Comparison of ENCODE assay signal across 13 cellular contexts in the genomic region with DNA sequence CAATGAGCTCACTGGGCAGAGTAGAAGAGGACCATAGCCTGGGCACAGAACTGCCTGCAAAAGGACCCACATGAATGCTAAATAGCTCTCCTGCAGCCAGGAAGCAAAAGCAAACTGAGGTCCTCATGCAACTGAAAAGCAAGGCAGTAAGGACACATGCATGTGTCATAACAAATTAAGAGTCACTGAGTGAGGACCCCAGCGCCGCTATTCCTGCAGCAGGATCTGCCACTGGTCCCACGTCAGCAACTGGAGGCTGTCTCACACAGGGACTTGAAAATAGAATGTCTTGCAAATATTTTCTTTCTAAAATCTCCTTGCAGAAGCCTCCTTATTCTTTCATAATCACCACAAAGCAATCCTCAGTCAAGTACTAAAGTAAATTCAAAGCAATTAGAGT.
DNase-seq lines count a peak whose midpoint lies in the region; ATAC-seq lines count a peak whose summit lies in the region.
"Had no signal": no experiment of that assay in that cellular context is flagged by ENCODE, and none has a peak within 500 bp of the region (broad histone marks: within the 10 kb centered on the region; RNA-seq: fewer than 3 reads in every experiment).

No MANE protein-coding gene starts in this region.

- H3K27ac ChIP-seq in neuronal stem cell (replicated peaks; ENCODE audit: low read length), result no peak overlapping the region
- no peak overlapping the region for H3K27ac ChIP-seq in aorta (ENCODE audit: low read depth in 1 of 2, low read length in 2 of 2)
- H3K27ac ChIP-seq: GM23248 had no signal

- intact Hi-C loops in aorta (cut with DNase I), result no loop called here

- H2AFZ ChIP-seq in neuronal stem cell (ENCODE audit: low read length), result no peak overlapping the region
- H2AFZ ChIP-seq: GM23248 had no signal

- no peak overlapping the region for H3K4me2 ChIP-seq in neuronal stem cell (ENCODE audit: insufficient read depth, low read length, poor library complexity, severe bottlenecking)

- peaks cover 4 to 7% of the 10 kb centered on the region in 2 donors for H3K4me1 ChIP-seq in neuronal stem cell (ENCODE audit: control insufficient read depth in 2 of 2, insufficient read depth in 1 of 2, low read depth in 1 of 2, low read length in 2 of 2)
- no peaks in the 10 kb centered on the region for H3K4me1 ChIP-seq in aorta (ENCODE audit: control insufficient read depth in 1 of 2, insufficient read depth in 2 of 2, low read length in 2 of 2)

- H2BK5ac ChIP-seq in neuronal stem cell (ENCODE audit: low read length), result no peak overlapping the region

- no peak overlapping the region for H3K4ac ChIP-seq in neuronal stem cell (ENCODE audit: low read length)

- ATAC-seq in aorta (ENCODE audit: low FRiP score), result no peak
- no peak for ATAC-seq in HG03442 (IDR thresholded peaks at IDR 0.05; ENCODE audit: unreplicated experiment)

- H2AK5ac ChIP-seq in neuronal stem cell (ENCODE audit: low read depth, low read length), result no peak overlapping the region

- no peak overlapping the region for H2BK15ac ChIP-seq in neuronal stem cell (ENCODE audit: low read length)

- H3K9me3 ChIP-seq in neuronal stem cell (replicated peaks in 1 of 2; ENCODE audit: control insufficient read depth in 2 of 2, insufficient read depth in 1 of 2, low read depth in 1 of 2, low read length in 2 of 2) (no peaks in the 10 kb centered on the region), aorta (ENCODE audit: control insufficient read depth, low read length) (peaks cover 1% of the 10 kb centered on the region)

- H3K14ac ChIP-seq in neuronal stem cell (ENCODE audit: low read length), result no peak overlapping the region

- peak; percentile 8 for DNase-seq in G401 (ENCODE audit: low spot score)
- DNase-seq in cerebellar cortex (ENCODE audit: low spot score), result peak; percentile 7
- no peak for DNase-seq in neuronal stem cell (ENCODE audit: low spot score)
- DNase-seq in aorta, result no peak
- no peak for DNase-seq in amniotic stem cell (lab: John Stamatoyannopoulos, UW)
- DNase-seq: Calu3; CD4-positive, alpha-beta memory T cell; COR-L47; DMS53; DMS79 treated with DMSO at 0.1 percent for 48 hours; GM23248; HCEC 1CT had no signal

- no peak overlapping the region for H2BK12ac ChIP-seq in neuronal stem cell (ENCODE audit: low read length)

- H3K27me3 ChIP-seq in neuronal stem cell (ENCODE audit: control insufficient read depth in 3 of 3, insufficient read depth in 3 of 3, low read depth in 1 of 3, low read length in 3 of 3) (no peaks in the 10 kb centered on the region), aorta (ENCODE audit: control insufficient read depth in 1 of 2, insufficient read depth in 2 of 2, low read length in 1 of 2) (no peaks in the 10 kb centered on the region)

- peak overlapping the region; percentile 2 for H4K91ac ChIP-seq in neuronal stem cell (ENCODE audit: low read depth, low read length, poor library complexity)

- H3K9ac ChIP-seq in neuronal stem cell (ENCODE audit: low read depth, low read length, poor library complexity), result no peak overlapping the region
- H3K9ac ChIP-seq: GM23248 had no signal

- no peak overlapping the region for H3K23ac ChIP-seq in neuronal stem cell (ENCODE audit: low read depth, low read length, poor library complexity)

- no peak overlapping the region for H4K8ac ChIP-seq in neuronal stem cell (ENCODE audit: low read depth, low read length)

- no peak overlapping the region for H2BK120ac ChIP-seq in neuronal stem cell (ENCODE audit: low read depth, low read length)

- in situ Hi-C loops in G401 (cut with HindIII; ENCODE audit: low sequenced_read_pairs), result no loop called here

- no peaks in the 10 kb centered on the region for H3K79me1 ChIP-seq in neuronal stem cell (ENCODE audit: low read depth, low read length)

- no peaks in the 10 kb centered on the region for H3K36me3 ChIP-seq in neuronal stem cell (replicated peaks in 1 of 2; ENCODE audit: control insufficient read depth in 2 of 2, insufficient read depth in 2 of 2, low read length in 2 of 2)
- H3K36me3 ChIP-seq in aorta (ENCODE audit: control insufficient read depth in 1 of 2, insufficient read depth in 2 of 2, low read length in 1 of 2), result no peaks in the 10 kb centered on the region

- WGBS in neuronal stem cell (ENCODE audit: extremely low coverage in 2 of 2, insufficient read length in 2 of 2, insufficient replicate concordance in 1 of 2), 2 donors, result no CpG with 5 or more reads among the region's 3 CpGs
- WGBS in aorta, 2 donors, result 52 to 63% methylated on average over 3 of the region's 3 CpGs

- H3K4me3 ChIP-seq in neuronal stem cell (ENCODE audit: low read length in 2 of 2), result no peak overlapping the region
- H3K4me3 ChIP-seq in aorta (ENCODE audit: low read length in 2 of 2), result no peak overlapping the region
- H3K4me3 ChIP-seq: GM23248 had no signal

- H3K18ac ChIP-seq in neuronal stem cell (ENCODE audit: low read length), result no peak overlapping the region

Comparison
In these comparisons a context has a peak if more than half of its experiments do, and no peak if none do; other contexts are left out.
1. DNase-seq: peak in G401 (single experiment) and cerebellar cortex (single experiment); none in neuronal stem cell (single experiment), aorta (0 of 2) and amniotic stem cell (single experiment).